16 cellular contexts compared by ENCODE assay signal in the genomic region with DNA sequence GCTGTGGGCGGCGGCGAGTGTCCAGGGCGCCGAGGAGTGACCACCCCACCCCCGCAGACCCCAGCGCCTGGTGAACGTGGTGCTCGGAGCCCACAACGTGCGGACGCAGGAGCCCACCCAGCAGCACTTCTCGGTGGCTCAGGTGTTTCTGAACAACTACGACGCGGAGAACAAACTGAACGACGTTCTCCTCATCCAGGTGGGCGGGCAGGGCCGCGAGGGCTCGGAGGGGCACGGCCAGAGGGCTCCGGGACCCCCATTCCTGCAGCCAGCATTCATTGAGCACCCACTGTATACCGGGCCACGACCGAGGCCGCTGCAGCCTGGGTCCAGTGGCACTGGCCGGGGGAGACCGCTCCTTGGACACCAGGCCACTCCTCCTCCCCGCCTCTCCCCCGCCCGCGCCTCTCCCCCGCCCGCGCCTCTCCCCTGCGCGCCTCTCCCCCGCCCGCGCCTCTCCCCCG. TPM values are rescaled to one million over a fixed set of nuclear protein-coding genes. Genes with fewer than 3 reads are reported as not detected.
A peak's percentile ranks its signal among the peaks of the same experiment; 100 is the strongest.
DNase-seq lines count a peak whose midpoint lies in the region; ATAC-seq, FAIRE-seq and TF ChIP-seq lines count a peak whose summit lies in the region.
"Had no signal": no experiment of that assay in that cellular context is flagged by ENCODE, and none has a peak within 500 bp of the region (broad histone marks: within the 10 kb centered on the region; RNA-seq: fewer than 3 reads in every experiment).

No MANE protein-coding gene starts in this region.

- FAIRE-seq in astrocyte (lab: Jason Lieb, UNC): no peak
- FAIRE-seq: A204.1 had no signal

- no peak for TF ChIP-seq POLR2A in suprapubic skin (IDR thresholded peaks at IDR 0.05)

- no peaks in the 10 kb centered on the region for H4K20me1 ChIP-seq in astrocyte (ENCODE audit: insufficient read depth, low read length)

- peaks cover 31% of the 10 kb centered on the region for H3K27me3 Mint-ChIP-seq in astrocyte (ENCODE audit: low read depth, unreplicated experiment)
- peaks cover 47% of the 10 kb centered on the region for H3K27me3 Mint-ChIP-seq in activated naive CD4-positive, alpha-beta T cell treated with anti-CD3 and anti-CD28 coated beads for 36 hours (ENCODE audit: low read depth)

- no CpG with 5 or more reads among the region's 43 CpGs for WGBS in suprapubic skin

- no peak overlapping the region for H3K27ac Mint-ChIP-seq in astrocyte (ENCODE audit: unreplicated experiment)
- H3K27ac Mint-ChIP-seq in activated naive CD4-positive, alpha-beta T cell treated with anti-CD3 and anti-CD28 coated beads for 36 hours: no peak overlapping the region
- H3K27ac Mint-ChIP-seq: nephron had no signal

- H3K4me1 Mint-ChIP-seq in astrocyte (ENCODE audit: low read depth, unreplicated experiment): no peaks in the 10 kb centered on the region
- H3K4me1 Mint-ChIP-seq in activated naive CD4-positive, alpha-beta T cell treated with anti-CD3 and anti-CD28 coated beads for 36 hours (ENCODE audit: low read depth): peaks cover 4% of the 10 kb centered on the region

- no peak for TF ChIP-seq EP300 in suprapubic skin (IDR thresholded peaks at IDR 0.05)

- TF ChIP-seq CTCF in astrocyte (IDR thresholded peaks at IDR 0.05; ENCODE audit: insufficient read depth, low read depth, low read length) (no peak), suprapubic skin (IDR thresholded peaks at IDR 0.05) (no peak)

- H3K27ac ChIP-seq in astrocyte (ENCODE audit: low read depth, low read length): no peak overlapping the region
- H3K27ac ChIP-seq in suprapubic skin: no peak overlapping the region
- H3K27ac ChIP-seq: tibial nerve had no signal

- DNase-seq in NCI-H2227 treated with DMSO at 0.1 percent for 48 hours (lab: John Stamatoyannopoulos, UW) (peak; percentile 12), NCI-H2227 (lab: John Stamatoyannopoulos, UW; ENCODE audit: unreplicated experiment) (no peak), astrocyte (ENCODE audit: low read depth) (no peak), left lobe of liver (ENCODE audit: low spot score) (no peak), suprapubic skin (ENCODE audit: low spot score in 2 of 2) (peak in 1 of 2 donors; percentile 72), hippocampal formation (lab: John Stamatoyannopoulos, UW) (no peak)
- no peak for DNase-seq in activated naive CD4-positive, alpha-beta T cell treated with anti-CD3 and anti-CD28 coated beads for 36 hours
- DNase-seq: activated naive CD4-positive, alpha-beta T cell treated with Interleukin-2 at 50 U/mL for 16 hours; NCI-H446; stimulated activated CD4-positive, alpha-beta T cell treated with anti-CD3 and anti-CD28 coated beads, Interleukin-12 subunit alpha, Interleukin-12 subunit beta, amount 100 ng/mL, for 4 hours; T1000 had no signal

- peak overlapping the region; percentile 15 for H3K4me2 ChIP-seq in astrocyte (ENCODE audit: low read length)

- peak; percentile 16 for ATAC-seq in left lobe of liver
- no peak for ATAC-seq in HG03097 (IDR thresholded peaks at IDR 0.05; ENCODE audit: low FRiP score, unreplicated experiment)

- no peak overlapping the region for H3K4me3 Mint-ChIP-seq in astrocyte (ENCODE audit: unreplicated experiment)
- H3K4me3 Mint-ChIP-seq in activated naive CD4-positive, alpha-beta T cell treated with anti-CD3 and anti-CD28 coated beads for 36 hours: no peak overlapping the region

- H3K27me3 ChIP-seq in astrocyte (ENCODE audit: insufficient read depth, low read length): peaks cover 22% of the 10 kb centered on the region
- peaks cover 60% of the 10 kb centered on the region for H3K27me3 ChIP-seq in suprapubic skin

- CTCF ChIA-PET in activated naive CD4-positive, alpha-beta T cell treated with anti-CD3 and anti-CD28 coated beads for 36 hours (lab: Charles Lee): no interaction called here

- H3K9me3 ChIP-seq in astrocyte (ENCODE audit: insufficient read depth, low read depth, low read length) (no peaks in the 10 kb centered on the region), suprapubic skin (no peaks in the 10 kb centered on the region)
- H3K9me3 ChIP-seq: tibial nerve had no signal

- no peaks in the 10 kb centered on the region for H3K9me3 Mint-ChIP-seq in astrocyte (ENCODE audit: unreplicated experiment)
- no peaks in the 10 kb centered on the region for H3K9me3 Mint-ChIP-seq in activated naive CD4-positive, alpha-beta T cell treated with anti-CD3 and anti-CD28 coated beads for 36 hours

- H3K4me3 ChIP-seq in astrocyte (ENCODE audit: insufficient read depth, low read depth, low read length): no peak overlapping the region
- peak overlapping the region; percentile 33 for H3K4me3 ChIP-seq in suprapubic skin

- intact Hi-C loops in activated naive CD4-positive, alpha-beta T cell treated with anti-CD3 and anti-CD28 coated beads for 36 hours (cut with micrococcal nuclease): no loop called here

- H3K4me1 ChIP-seq in astrocyte (ENCODE audit: insufficient read depth, low read length): no peaks in the 10 kb centered on the region
- H3K4me1 ChIP-seq in suprapubic skin: peaks cover 27% of the 10 kb centered on the region

- H3K36me3 ChIP-seq in astrocyte (ENCODE audit: insufficient read depth, low read length) (no peaks in the 10 kb centered on the region), suprapubic skin (no peaks in the 10 kb centered on the region)
- H3K36me3 ChIP-seq: tibial nerve had no signal

- H3K9ac ChIP-seq in astrocyte (ENCODE audit: low read length): no peak overlapping the region

- H2AFZ ChIP-seq in astrocyte (ENCODE audit: low read depth, low read length): no peak overlapping the region

- H3K79me2 ChIP-seq in astrocyte (ENCODE audit: insufficient read depth, low read length): no peaks in the 10 kb centered on the region

- H3K36me3 Mint-ChIP-seq in astrocyte (ENCODE audit: low read depth, unreplicated experiment): no peaks in the 10 kb centered on the region
- H3K36me3 Mint-ChIP-seq in activated naive CD4-positive, alpha-beta T cell treated with anti-CD3 and anti-CD28 coated beads for 36 hours (ENCODE audit: low read depth): no peaks in the 10 kb centered on the region

RNA-seq across cellular contexts. Expression of gene PRTN3, which starts 3.1 kb away (rescaled TPM):
- total RNA-seq in astrocyte: not detected in 2 replicates
- total RNA-seq in left lobe of liver: 0.23 TPM
- total RNA-seq in suprapubic skin: not detected
- not detected for total RNA-seq in activated naive CD4-positive, alpha-beta T cell treated with anti-CD3 and anti-CD28 coated beads for 36 hours
- total RNA-seq: M059J, tibial nerve had no signal

RNA-seq across cellular contexts. Expression of gene ELANE, which starts 8.2 kb away (rescaled TPM):
- not detected in 2 replicates for total RNA-seq in astrocyte
- total RNA-seq in left lobe of liver: 0.58 TPM
- total RNA-seq in suprapubic skin: under 1 TPM in 1 of 4 donors, not detected in 3; 0.79 TPM
- total RNA-seq in activated naive CD4-positive, alpha-beta T cell treated with anti-CD3 and anti-CD28 coated beads for 36 hours: not detected
- total RNA-seq: M059J had no signal

RNA-seq across cellular contexts. Expression of gene CFD, which starts 15.6 kb away (rescaled TPM):
- total RNA-seq in astrocyte (0.59 and 0.65 TPM in 2 replicates), left lobe of liver (6.1 TPM), suprapubic skin (100 to 1,000 TPM; 195 to 332 (median 294) TPM)
- total RNA-seq in activated naive CD4-positive, alpha-beta T cell treated with anti-CD3 and anti-CD28 coated beads for 36 hours: under 1 TPM; 0.17 to 0.25 TPM

RNA-seq across cellular contexts. Expression of gene AZU1, which starts 16.2 kb away (rescaled TPM):
- total RNA-seq in astrocyte (1.00 and 1.4 TPM in 2 replicates), left lobe of liver (0.60 TPM), suprapubic skin (under 1 TPM in 1 of 4 donors, not detected in 3; 0.79 TPM)
- total RNA-seq in activated naive CD4-positive, alpha-beta T cell treated with anti-CD3 and anti-CD28 coated beads for 36 hours: not detected
- total RNA-seq: M059J had no signal

RNA-seq across cellular contexts. Expression of gene PLPPR3, which starts 22.1 kb away (rescaled TPM):
- total RNA-seq in astrocyte (29.2 and 36.5 TPM in 2 replicates), left lobe of liver (not detected), suprapubic skin (not detected)
- total RNA-seq in activated naive CD4-positive, alpha-beta T cell treated with anti-CD3 and anti-CD28 coated beads for 36 hours: not detected
- total RNA-seq: tibial nerve had no signal

Comparison
In these comparisons a context has a peak if more than half of its experiments do, and no peak if none do; other contexts are left out.
1. RNA of gene CFD, which starts 15.6 kb away (total RNA-seq): 195 to 332 TPM in suprapubic skin; 6.1 TPM in left lobe of liver (single experiment), 0.59 to 0.65 TPM in astrocyte and 0.17 to 0.25 TPM in activated naive CD4-positive, alpha-beta T cell treated with anti-CD3 and anti-CD28 coated beads for 36 hours; every median in the first group is over 10 times any median in the second.